ENCODE assay signal across 9 cellular contexts in the genomic region with DNA sequence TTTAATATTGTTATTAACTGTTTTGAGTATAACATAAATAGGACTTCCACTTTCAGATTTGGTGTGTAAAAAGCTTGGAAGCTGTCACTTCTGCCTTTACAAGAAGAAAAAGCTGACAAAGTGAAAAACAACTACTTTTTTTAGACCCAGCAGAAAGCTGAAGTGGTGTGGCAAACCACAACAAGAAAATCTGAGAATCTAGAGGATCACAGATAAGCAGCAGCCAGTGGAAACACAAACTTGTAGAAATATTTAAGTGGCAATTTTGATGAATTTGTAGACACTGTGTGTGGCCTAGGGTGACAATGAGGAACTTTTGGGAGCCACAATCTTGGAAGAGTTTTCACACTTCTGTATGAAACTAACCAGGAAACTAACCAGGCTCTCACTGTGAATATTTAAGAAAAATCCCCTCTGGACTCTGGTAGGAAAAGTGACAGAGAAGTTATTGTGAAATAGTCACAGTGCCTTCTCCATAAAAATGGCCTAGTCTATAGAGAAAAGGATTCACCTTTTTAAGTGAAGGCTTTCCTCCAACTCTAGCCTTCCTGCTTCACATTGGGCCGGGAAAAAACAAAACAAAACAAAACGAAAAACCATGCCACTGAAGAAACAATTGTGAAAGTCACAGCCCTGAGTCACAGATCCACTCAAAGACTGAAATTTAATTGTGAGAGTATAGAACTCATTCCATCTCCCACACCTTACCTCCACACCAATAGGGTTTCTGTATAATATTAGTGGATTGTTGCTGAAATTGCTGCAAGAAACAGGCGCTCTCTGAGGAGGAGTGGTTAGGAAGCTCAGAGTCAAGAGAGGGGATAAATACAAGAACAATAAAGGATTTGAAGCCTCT.
DNase-seq lines count a peak whose midpoint lies in the region; ATAC-seq and TF ChIP-seq lines count a peak whose summit lies in the region.
"Had no signal": no experiment of that assay in that cellular context is flagged by ENCODE, and none has a peak within 500 bp of the region (broad histone marks: within the 10 kb centered on the region; RNA-seq: fewer than 3 reads in every experiment).

No MANE protein-coding gene starts in this region.

- DNase-seq in GM10248 (ENCODE audit: extremely low spot score) (peak; percentile 50), amniotic epithelial cell (ENCODE audit: low read depth) (peak; percentile 11), NCI-H2196 treated with DMSO at 0.1 percent for 48 hours (lab: John Stamatoyannopoulos, UW; ENCODE audit: unreplicated experiment) (no peak), GM03348 (ENCODE audit: low spot score) (no peak)
- DNase-seq in effector CD4-positive, alpha-beta T cell = no peak
- no peak for DNase-seq in activated CD8-positive, alpha-beta memory T cell treated with anti-CD3 and anti-CD28 coated beads for 24 hours
- DNase-seq: NCI-H526 treated with DMSO at 0.1 percent for 48 hours had no signal

- CTCF ChIA-PET in GM10248 (lab: Yijun Ruan, JAX) = interaction anchor here (1.5 kb wide), 1 partner anchor 11 kb away, joined by 4 read pairs; no protein-coding TSS in a partner anchor

- POLR2A ChIA-PET in GM10248 (lab: Yijun Ruan, JAX) = no interaction called here

- ATAC-seq in GM19452 (IDR thresholded peaks at IDR 0.05; ENCODE audit: unreplicated experiment) = peak; percentile 61
- peak; percentile 79 for ATAC-seq in HG03159 (IDR thresholded peaks at IDR 0.05; ENCODE audit: unreplicated experiment)

- TF ChIP-seq CTCF in GM10248 (IDR thresholded peaks at IDR 0.05; ENCODE audit: control extremely low read depth, extremely low read depth, low read depth, missing control alignments) = no peak

Comparison
In these comparisons a context has a peak if more than half of its experiments do, and no peak if none do; other contexts are left out.
1. DNase-seq: peak in GM10248 (single experiment) and amniotic epithelial cell (single experiment); none in effector CD4-positive, alpha-beta T cell (single experiment), activated CD8-positive, alpha-beta memory T cell treated with anti-CD3 and anti-CD28 coated beads for 24 hours (single experiment), NCI-H2196 treated with DMSO at 0.1 percent for 48 hours (single experiment) and GM03348 (single experiment).